9 cellular contexts compared by ENCODE assay signal in the genomic region with DNA sequence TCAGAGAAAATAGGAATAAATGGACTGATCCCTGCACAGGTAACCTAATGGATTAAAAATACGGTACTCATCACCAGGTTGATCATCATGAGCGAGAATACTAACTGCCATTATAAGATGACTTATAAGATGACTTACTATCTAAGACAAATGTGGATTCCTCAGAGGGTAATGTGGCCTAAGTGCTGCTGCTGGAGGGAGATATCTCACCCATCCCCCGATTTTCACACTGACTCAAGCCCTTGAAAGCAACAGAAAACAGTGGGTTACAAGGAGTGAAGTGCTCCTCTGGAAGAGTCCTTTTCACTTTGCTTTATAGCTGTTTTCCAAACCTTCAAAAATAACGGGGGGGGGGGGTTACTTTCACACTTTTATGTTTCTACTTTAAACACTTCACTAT. TPM values are rescaled to one million over a fixed set of nuclear protein-coding genes. Genes with fewer than 3 reads are reported as not detected.
DNase-seq lines count a peak whose midpoint lies in the region; ATAC-seq and TF ChIP-seq lines count a peak whose summit lies in the region.
"Had no signal": no experiment of that assay in that cellular context is flagged by ENCODE, and none has a peak within 500 bp of the region (broad histone marks: within the 10 kb centered on the region; RNA-seq: fewer than 3 reads in every experiment).

No MANE protein-coding gene starts in this region.

- intact Hi-C loops in dorsolateral prefrontal cortex (cut with DNase I), result loop anchor here (5.0 to 10.0 kb wide), 6 partner anchors 52 to 517 kb away; partner anchors contain the start of genes CCDC15 (in 2 of the 2), CHEK1 (in 1 of the 2), FEZ1 (in 1 of the 2) and PKNOX2 (in 1 of the 2)
- intact Hi-C loops in ovary (cut with DNase I), result loop anchor here in 1 of 4 donors (10.0 kb wide), 1 partner anchor 236 kb away; no protein-coding TSS in a partner anchor

- ATAC-seq in GM21381 (IDR thresholded peaks at IDR 0.05; ENCODE audit: unreplicated experiment), result no peak

- TF ChIP-seq CTCF in NB4 (IDR thresholded peaks at IDR 0.05; ENCODE audit: low read depth, low read length) (no peak), dorsolateral prefrontal cortex (IDR thresholded peaks at IDR 0.05 in 54 of 56, conservative IDR thresholded peaks at IDR 0.05 in 2 of 56; ENCODE audit: low read depth in 1 of 56, partially characterized antibody in 56 of 56) (no peak), ovary (IDR thresholded peaks at IDR 0.05) (no peak)

- peaks cover 6% of the 10 kb centered on the region for H3K9me3 ChIP-seq in ES-I3 (ENCODE audit: control insufficient read depth, insufficient read depth, low read length)
- H3K9me3 ChIP-seq in ovary, result no peaks in the 10 kb centered on the region

- H3K9ac ChIP-seq in ES-I3 (ENCODE audit: low read depth, low read length), result peak overlapping the region; percentile 99

- H3K27me3 ChIP-seq in dorsolateral prefrontal cortex, result no peaks in the 10 kb centered on the region
- no peaks in the 10 kb centered on the region for H3K27me3 ChIP-seq in ovary

- no peak for TF ChIP-seq POLR2A in NB4 (IDR thresholded peaks at IDR 0.05; ENCODE audit: extremely low read depth, insufficient read length)
- TF ChIP-seq POLR2A in ovary (IDR thresholded peaks at IDR 0.05), result no peak

- DNase-seq in NB4 (ENCODE audit: low read depth) (peak; percentile 48), dorsolateral prefrontal cortex (no peak), ovary (no peak), DMS53 treated with DMSO at 0.1 percent for 48 hours (lab: John Stamatoyannopoulos, UW; ENCODE audit: unreplicated experiment) (no peak)
- no peak for DNase-seq in effector CD8-positive, alpha-beta T cell (lab: John Stamatoyannopoulos, UW)
- no peak for DNase-seq in activated effector memory CD4-positive, alpha-beta T cell treated with Interleukin-2 at 50 U/mL for 16 hours

- no peak for TF ChIP-seq EP300 in ovary (IDR thresholded peaks at IDR 0.05)

- H3K27ac ChIP-seq in dorsolateral prefrontal cortex (peak overlapping the region in 1 of 59 donors; percentile 74), ovary (no peak overlapping the region)

- H3K36me3 ChIP-seq in ES-I3 (ENCODE audit: insufficient read depth, low read length) (no peaks in the 10 kb centered on the region), ovary (no peaks in the 10 kb centered on the region)

- WGBS in ovary, 3 donors, result 52 to 58% (median 54%) methylated on average over 4 of the region's 4 CpGs

- H3K4me3 ChIP-seq in NB4 (ENCODE audit: low read depth, low read length), result peak overlapping the region; percentile 98
- peak overlapping the region in 57 of 59 donors; percentile 50 to 97 (median 86) for H3K4me3 ChIP-seq in dorsolateral prefrontal cortex
- H3K4me3 ChIP-seq in ovary, result peak overlapping the region; percentile 73

- no peaks in the 10 kb centered on the region for H3K4me1 ChIP-seq in ES-I3 (ENCODE audit: insufficient read depth, low read length)
- peaks cover 5% of the 10 kb centered on the region for H3K4me1 ChIP-seq in ovary (ENCODE audit: insufficient read depth)

RNA-seq across cellular contexts. Expression of gene TMEM218, which starts 0.9 kb away (rescaled TPM):
- total RNA-seq in dorsolateral prefrontal cortex (10 to 100 TPM in 52 of 120 experiments, 1 to 10 TPM in 68; 5.4 to 17.7 (median 9.7) TPM), ovary (10 to 100 TPM; 13.0 to 20.6 (median 16.7) TPM)
- polyA plus RNA-seq in ovary, result 10 to 100 TPM; 31.8 to 37.3 TPM

RNA-seq across cellular contexts. Expression of gene SLC37A2, which starts 47.4 kb away (rescaled TPM):
- total RNA-seq in dorsolateral prefrontal cortex, result 1 to 10 TPM in 108 of 120 experiments, under 1 TPM in 12; 0.24 to 9.8 (median 2.3) TPM
- total RNA-seq in ovary, result 1 to 10 TPM; 1.3 to 6.6 (median 2.2) TPM
- 1 to 10 TPM in 1 of 2 donors, under 1 TPM in 1; 0.93 to 7.9 TPM for polyA plus RNA-seq in ovary

RNA-seq across cellular contexts. Expression of gene PKNOX2, which starts 54.0 kb away (rescaled TPM):
- 10 to 100 TPM; 19.6 to 99.6 (median 55.2) TPM for total RNA-seq in dorsolateral prefrontal cortex
- total RNA-seq in ovary, result 10 to 100 TPM; 11.8 to 42.3 (median 30.2) TPM
- polyA plus RNA-seq in ovary, result 10 to 100 TPM; 10.6 to 13.0 TPM
- total RNA-seq: dermis microvascular lymphatic vessel endothelial cell had no signal
